In genomic region chr11:78587446-78587845, GRCh38 we compare ENCODE assay signal across 18 cellular contexts. TPM values are rescaled to one million over a fixed set of nuclear protein-coding genes. Genes with fewer than 3 reads are reported as not detected.
DNase-seq lines count a peak whose midpoint lies in the region; ATAC-seq and TF ChIP-seq lines count a peak whose summit lies in the region.
"Had no signal": no experiment of that assay in that cellular context is flagged by ENCODE, and none has a peak within 500 bp of the region (broad histone marks: within the 10 kb centered on the region; RNA-seq: fewer than 3 reads in every experiment).

No MANE protein-coding gene starts in this region.

- no peak overlapping the region for H3K4me2 ChIP-seq in mammary epithelial cell (ENCODE audit: insufficient read depth, low read depth, low read length)
- no peak overlapping the region for H3K4me2 ChIP-seq in mesendoderm (ENCODE audit: low read length)
- H3K4me2 ChIP-seq in neuronal stem cell (ENCODE audit: insufficient read depth, low read length, poor library complexity, severe bottlenecking): no peak overlapping the region
- H3K4me2 ChIP-seq: BLaER1 treated with 17β-estradiol and CSF1 and Interleukin-3, amounts not matched to agents 10 nM and 100 nM had no signal

- H3K4me3 ChIP-seq in mammary epithelial cell (replicated peaks in 1 of 3; ENCODE audit: insufficient read depth in 1 of 3, low read depth in 2 of 3, low read length in 3 of 3): no peak overlapping the region
- H3K4me3 ChIP-seq in breast epithelium: no peak overlapping the region
- no peak overlapping the region for H3K4me3 ChIP-seq in mesendoderm (ENCODE audit: low read length)
- no peak overlapping the region for H3K4me3 ChIP-seq in neuronal stem cell (ENCODE audit: low read length in 2 of 2)
- H3K4me3 ChIP-seq: BLaER1 treated with 17β-estradiol and CSF1 and Interleukin-3, amounts not matched to agents 10 nM and 100 nM had no signal

- no peak for TF ChIP-seq POLR2A in breast epithelium (IDR thresholded peaks at IDR 0.05)

- no peak for ATAC-seq in HG03457 (IDR thresholded peaks at IDR 0.05; ENCODE audit: unreplicated experiment)

- no peak overlapping the region for H2AK5ac ChIP-seq in mesendoderm (ENCODE audit: low read length)
- H2AK5ac ChIP-seq in neuronal stem cell (ENCODE audit: low read depth, low read length): no peak overlapping the region

- TF ChIP-seq CTCF in mammary epithelial cell (conservative IDR thresholded peaks at IDR 0.05 in 1 of 2, IDR thresholded peaks at IDR 0.05 in 1 of 2; ENCODE audit: extremely low read depth in 1 of 2, insufficient read depth in 1 of 2, low read depth in 1 of 2, low read length in 2 of 2) (no peak), breast epithelium (IDR thresholded peaks at IDR 0.05) (no peak)

- no peak overlapping the region for H3K14ac ChIP-seq in neuronal stem cell (ENCODE audit: low read length)

- H2AFZ ChIP-seq in mammary epithelial cell (ENCODE audit: low read depth, low read length) (peak overlapping the region; percentile 13), neuronal stem cell (ENCODE audit: low read length) (no peak overlapping the region)

- H3K36me3 ChIP-seq in mammary epithelial cell (ENCODE audit: insufficient read depth, low read length) (no peaks in the 10 kb centered on the region), breast epithelium (no peaks in the 10 kb centered on the region), mesendoderm (ENCODE audit: control insufficient read depth, insufficient read depth, low read length) (no peaks in the 10 kb centered on the region), neuronal stem cell (replicated peaks in 1 of 2; ENCODE audit: control insufficient read depth in 2 of 2, insufficient read depth in 2 of 2, low read length in 2 of 2) (no peaks in the 10 kb centered on the region)
- H3K36me3 ChIP-seq: BE2C had no signal

- H3K27me3 ChIP-seq in mammary epithelial cell (ENCODE audit: insufficient read depth, low read length) (no peaks in the 10 kb centered on the region), breast epithelium (no peaks in the 10 kb centered on the region), mesendoderm (ENCODE audit: insufficient read depth, low read length, poor library complexity) (no peaks in the 10 kb centered on the region), neuronal stem cell (ENCODE audit: control insufficient read depth in 3 of 3, insufficient read depth in 3 of 3, low read depth in 1 of 3, low read length in 3 of 3) (no peaks in the 10 kb centered on the region)
- H3K27me3 ChIP-seq: BE2C; BLaER1 treated with 17β-estradiol and CSF1 and Interleukin-3, amounts not matched to agents 10 nM and 100 nM had no signal

- dilution Hi-C loops in mammary epithelial cell (cut with HindIII; ENCODE audit: low sequenced_read_pairs): no loop called here

- H3K23ac ChIP-seq in mesendoderm (ENCODE audit: low read length): no peak overlapping the region
- H3K23ac ChIP-seq in neuronal stem cell (ENCODE audit: low read depth, low read length, poor library complexity): no peak overlapping the region

- H3K9me3 ChIP-seq in mammary epithelial cell (replicated peaks; ENCODE audit: insufficient read depth, low read length) (peaks cover 6% of the 10 kb centered on the region), breast epithelium (peaks cover 7 to 29% of the 10 kb centered on the region in 2 donors), neuronal stem cell (replicated peaks in 1 of 2; ENCODE audit: control insufficient read depth in 2 of 2, insufficient read depth in 1 of 2, low read depth in 1 of 2, low read length in 2 of 2) (peaks cover 3 to 24% of the 10 kb centered on the region in 2 donors)
- H3K9me3 ChIP-seq: BE2C had no signal

- H4K5ac ChIP-seq in mesendoderm (ENCODE audit: low read length): no peak overlapping the region

- DNase-seq in mammary epithelial cell (no peak), breast epithelium (ENCODE audit: low spot score in 2 of 2) (no peak), COLO829 (ENCODE audit: low spot score) (peak; percentile 31), SK-MEL-5 (ENCODE audit: low read depth, low spot score) (peak; percentile 94), mesendoderm (no peak), neuronal stem cell (ENCODE audit: low spot score) (no peak)
- no peak for DNase-seq in activated naive CD4-positive, alpha-beta T cell treated with Interleukin-2 at 50 U/mL for 16 hours
- DNase-seq: BE2C; CD4-positive, alpha-beta T cell; CD8-positive, alpha-beta memory T cell; COR-L47; DMS153; DND-41; H7; HCEC 1CT had no signal

- peak overlapping the region; percentile 55 for H3K4ac ChIP-seq in mesendoderm (ENCODE audit: low read depth, low read length)
- H3K4ac ChIP-seq in neuronal stem cell (ENCODE audit: low read length): no peak overlapping the region

- no peaks in the 10 kb centered on the region for H4K20me1 ChIP-seq in mammary epithelial cell (ENCODE audit: insufficient read depth, low read length)
- H4K20me1 ChIP-seq: BLaER1 treated with 17β-estradiol and CSF1 and Interleukin-3, amounts not matched to agents 10 nM and 100 nM had no signal

- no peak overlapping the region for H4K91ac ChIP-seq in neuronal stem cell (ENCODE audit: low read depth, low read length, poor library complexity)

- H3K56ac ChIP-seq in mesendoderm (ENCODE audit: low read length): no peak overlapping the region

- H2BK15ac ChIP-seq in mesendoderm (replicated peaks; ENCODE audit: low read depth): no peak overlapping the region
- no peak overlapping the region for H2BK15ac ChIP-seq in neuronal stem cell (ENCODE audit: low read length)

- H3K4me1 ChIP-seq in mammary epithelial cell (ENCODE audit: insufficient read depth, low read length) (no peaks in the 10 kb centered on the region), breast epithelium (no peaks in the 10 kb centered on the region), mesendoderm (ENCODE audit: control insufficient read depth, low read depth, low read length) (no peaks in the 10 kb centered on the region), neuronal stem cell (ENCODE audit: control insufficient read depth in 2 of 2, insufficient read depth in 1 of 2, low read depth in 1 of 2, low read length in 2 of 2) (no peaks in the 10 kb centered on the region)
- H3K4me1 ChIP-seq: BE2C; BLaER1 treated with 17β-estradiol and CSF1 and Interleukin-3, amounts not matched to agents 10 nM and 100 nM had no signal

- CTCF ChIA-PET in mammary epithelial cell (lab: Charles Lee; ENCODE audit: low non-redundant PET): no interaction called here

- 49% methylated on average over 3 of the region's 3 CpGs for WGBS in mammary epithelial cell (ENCODE audit: low coverage, missing lambda C conversion rate)
- WGBS in mesendoderm (ENCODE audit: extremely low coverage, insufficient coverage, low lambda C conversion rate): no CpG with 5 or more reads among the region's 3 CpGs
- no CpG with 5 or more reads among the region's 3 CpGs for WGBS in neuronal stem cell (ENCODE audit: extremely low coverage in 2 of 2, insufficient read length in 2 of 2, insufficient replicate concordance in 1 of 2), 2 donors

- H3K79me1 ChIP-seq in mesendoderm (ENCODE audit: low read length): no peaks in the 10 kb centered on the region
- no peaks in the 10 kb centered on the region for H3K79me1 ChIP-seq in neuronal stem cell (ENCODE audit: low read depth, low read length)

- no peaks in the 10 kb centered on the region for H3K79me2 ChIP-seq in mammary epithelial cell (ENCODE audit: insufficient read depth, low read length)
- no peaks in the 10 kb centered on the region for H3K79me2 ChIP-seq in mesendoderm (ENCODE audit: control insufficient read depth, insufficient read depth, low read length)

- H4K8ac ChIP-seq in mesendoderm (ENCODE audit: low read depth, low read length): no peak overlapping the region
- H4K8ac ChIP-seq in neuronal stem cell (ENCODE audit: low read depth, low read length): no peak overlapping the region

- no peak overlapping the region for H2BK12ac ChIP-seq in neuronal stem cell (ENCODE audit: low read length)

- H2BK5ac ChIP-seq in mesendoderm (ENCODE audit: low read length) (no peak overlapping the region), neuronal stem cell (ENCODE audit: low read length) (no peak overlapping the region)

- H3K18ac ChIP-seq in mesendoderm (ENCODE audit: low read length) (peak overlapping the region; percentile 51), neuronal stem cell (ENCODE audit: low read length) (no peak overlapping the region)

- BruUV-seq in mammary epithelial cell (replicated peaks; lab: Mats Ljungman, UMichigan): no TSS peak

- H3K9ac ChIP-seq in mammary epithelial cell (ENCODE audit: insufficient read depth, low read length) (no peak overlapping the region), mesendoderm (ENCODE audit: low read length) (no peak overlapping the region), neuronal stem cell (ENCODE audit: low read depth, low read length, poor library complexity) (no peak overlapping the region)
- H3K9ac ChIP-seq: BLaER1 treated with 17β-estradiol and CSF1 and Interleukin-3, amounts not matched to agents 10 nM and 100 nM had no signal

- intact Hi-C loops in mammary epithelial cell (cut with micrococcal nuclease) (no loop called here), breast epithelium (cut with DNase I; ENCODE audit: low total_unique reads) (no loop called here)

- in situ Hi-C loops in mammary epithelial cell (cut with MboI; ENCODE audit: low sequenced_read_pairs in 2 of 2): no loop called here
- in situ Hi-C loops in SK-MEL-5 (cut with HindIII; ENCODE audit: low pct_unique_long_range_greater_than_20kb, low sequenced_read_pairs): no loop called here

- H3K27ac ChIP-seq in mammary epithelial cell (ENCODE audit: insufficient read depth, low read depth, low read length): no peak overlapping the region
- no peak overlapping the region for H3K27ac ChIP-seq in breast epithelium
- no peak overlapping the region for H3K27ac ChIP-seq in mesendoderm (ENCODE audit: low read depth, low read length)
- H3K27ac ChIP-seq in neuronal stem cell (replicated peaks; ENCODE audit: low read length): no peak overlapping the region
- H3K27ac ChIP-seq: 22Rv1; BLaER1 treated with 17β-estradiol and CSF1 and Interleukin-3, amounts not matched to agents 10 nM and 100 nM had no signal

- H2BK120ac ChIP-seq in mesendoderm (ENCODE audit: low read depth, low read length): no peak overlapping the region
- no peak overlapping the region for H2BK120ac ChIP-seq in neuronal stem cell (ENCODE audit: low read depth, low read length)

RNA-seq across cellular contexts. Expression of gene NARS2, which starts 12.8 kb away (rescaled TPM):
- total RNA-seq in mammary epithelial cell: 10 to 100 TPM; 21.8 to 22.3 TPM
- 12.1 TPM for polyA plus RNA-seq in mammary epithelial cell
- 11.3 TPM for polyA minus RNA-seq in mammary epithelial cell
- 10 to 100 TPM; 13.3 to 21.8 (median 19.0) TPM for total RNA-seq in breast epithelium
- 80.8 and 93.1 TPM in 2 replicates for total RNA-seq in SK-MEL-5 (2014; rRNA removed; shearing (Covaris generic))
- polyA plus RNA-seq in SK-MEL-5 (2015; cell fraction: cytosol; rRNA removed): 33.8 and 37.9 TPM in 2 replicates
- polyA plus RNA-seq in SK-MEL-5 (2015; cell fraction: nucleus; rRNA removed): 69.9 and 74.0 TPM in 2 replicates
- polyA plus RNA-seq in mesendoderm (2013, experiment 1 of 2): 32.7 TPM
- 31.4 TPM for polyA plus RNA-seq in mesendoderm (2013, experiment 2 of 2)
- polyA plus RNA-seq in neuronal stem cell (2013, experiment 1 of 2): 31.1 TPM
- polyA plus RNA-seq in neuronal stem cell (2013, experiment 2 of 2): 35.1 TPM

Comparison
In these comparisons a context has a peak if more than half of its experiments do, and no peak if none do; other contexts are left out.
1. DNase-seq: peak in COLO829 (single experiment) and SK-MEL-5 (single experiment); none in mammary epithelial cell (single experiment), breast epithelium (0 of 2), mesendoderm (single experiment), neuronal stem cell (single experiment) and activated naive CD4-positive, alpha-beta T cell treated with Interleukin-2 at 50 U/mL for 16 hours (single experiment).